Comparison of ENCODE assay signal across 1 cellular context in genomic region chr11:13462928-13463778, GRCh38.
TF ChIP-seq lines count a peak whose summit lies in the region.

Gene BTBD10 (minus strand): TSS chr11:13463222. CDS start chr11:13445124, 18,098 bp downstream.

TF ChIP-seq in HepG2, 621 proteins besides CTCF, POLR2A, EP300 and RAD21 (continued from another document and continues in another):
- TF ChIP-seq DBP (CRISPR knock-in tag; IDR thresholded peaks at IDR 0.05; ENCODE audit: not compliant biosample characterization) (no peak), ZNF513 (CRISPR knock-in tag; conservative IDR thresholded peaks at IDR 0.05) (no peak), KLF9 (CRISPR knock-in tag; IDR thresholded peaks at IDR 0.05; ENCODE audit: low read depth) (peak; percentile 78; the same call in 1 of the 2 replicates), PAX8 (CRISPR knock-in tag; IDR thresholded peaks at IDR 0.05; ENCODE audit: borderline replicate concordance) (no peak), POLR2AphosphoS2 (IDR thresholded peaks at IDR 0.05; ENCODE audit: low read depth, low read length) (no peak), TBL1XR1 (IDR thresholded peaks at IDR 0.05; ENCODE audit: borderline replicate concordance, low read length, partially characterized antibody) (peak; percentile 70), SMARCC2 (IDR thresholded peaks at IDR 0.05) (no peak), ZNF713 (CRISPR knock-in tag; IDR thresholded peaks at IDR 0.05) (no peak), ZNF562 (CRISPR knock-in tag; IDR thresholded peaks at IDR 0.05; ENCODE audit: borderline replicate concordance) (no peak), ZNF207 (IDR thresholded peaks at IDR 0.05; ENCODE audit: borderline replicate concordance) (no peak), SP2 (CRISPR knock-in tag; IDR thresholded peaks at IDR 0.05) (no peak), ZNF740 (CRISPR knock-in tag; IDR thresholded peaks at IDR 0.05) (no peak), IKZF5 (CRISPR knock-in tag; IDR thresholded peaks at IDR 0.05) (peak; percentile 90), ZFP62 (CRISPR knock-in tag; IDR thresholded peaks at IDR 0.05) (no peak), ZNF414 (CRISPR knock-in tag; IDR thresholded peaks at IDR 0.05) (no peak), NFE2L1 (CRISPR knock-in tag; IDR thresholded peaks at IDR 0.05; ENCODE audit: borderline replicate concordance) (no peak), TMF1 (CRISPR knock-in tag; IDR thresholded peaks at IDR 0.05; ENCODE audit: low read depth) (peak; percentile 49; the same call in 1 of the 2 replicates), FOXK1 (CRISPR knock-in tag; IDR thresholded peaks at IDR 0.05; ENCODE audit: borderline replicate concordance, low read depth) (no peak), ZNF589 (CRISPR knock-in tag; conservative IDR thresholded peaks at IDR 0.05) (no peak), SRSF4 (IDR thresholded peaks at IDR 0.05; ENCODE audit: low read depth, low read length, poor library complexity, severe bottlenecking) (no peak), FOXP4 (CRISPR knock-in tag; IDR thresholded peaks at IDR 0.05) (no peak), ZNF24 (IDR thresholded peaks at IDR 0.05) (no peak), SIX4 (CRISPR knock-in tag; IDR thresholded peaks at IDR 0.05) (0 out of 2 replicates have a peak, but pooled peaks have one; percentile 37), ZNF136 (CRISPR knock-in tag; IDR thresholded peaks at IDR 0.05; ENCODE audit: low read depth) (peak; percentile 67; the same call in 1 of the 2 replicates), ZBED4 (CRISPR knock-in tag; IDR thresholded peaks at IDR 0.05; ENCODE audit: borderline replicate concordance) (peak; percentile 36; the same call in 1 of the 2 replicates), NFIC (IDR thresholded peaks at IDR 0.05; ENCODE audit: low read length) (no peak), ZNF550 (CRISPR knock-in tag; IDR thresholded peaks at IDR 0.05; ENCODE audit: borderline replicate concordance) (no peak), IRF9 (CRISPR knock-in tag; IDR thresholded peaks at IDR 0.05; ENCODE audit: borderline replicate concordance) (no peak), DPF2 (CRISPR knock-in tag; IDR thresholded peaks at IDR 0.05; ENCODE audit: borderline replicate concordance, low read depth) (no peak), ZNF18 (CRISPR knock-in tag; IDR thresholded peaks at IDR 0.05; ENCODE audit: insufficient replicate concordance) (peak; percentile 52), E2F2 (CRISPR knock-in tag; IDR thresholded peaks at IDR 0.05; ENCODE audit: borderline replicate concordance) (no peak), ZNF724P (CRISPR knock-in tag; IDR thresholded peaks at IDR 0.05; ENCODE audit: borderline replicate concordance) (peak; percentile 44; the same call in 1 of the 2 replicates), ZNF326 (CRISPR knock-in tag; IDR thresholded peaks at IDR 0.05; ENCODE audit: borderline replicate concordance) (no peak), HOXA7 (CRISPR knock-in tag; IDR thresholded peaks at IDR 0.05) (no peak), USF2 (IDR thresholded peaks at IDR 0.05; ENCODE audit: low read depth, low read length) (no peak), USF2 (CRISPR knock-in tag; IDR thresholded peaks at IDR 0.05; ENCODE audit: borderline replicate concordance) (no peak), CCDC6 (CRISPR knock-in tag; IDR thresholded peaks at IDR 0.05) (no peak), ZNF530 (CRISPR knock-in tag; IDR thresholded peaks at IDR 0.05; ENCODE audit: low read depth) (no peak), RNF219 (CRISPR knock-in tag; IDR thresholded peaks at IDR 0.05) (no peak)
